Comparison of ENCODE assay signal across 1 cellular context in the genomic region with DNA sequence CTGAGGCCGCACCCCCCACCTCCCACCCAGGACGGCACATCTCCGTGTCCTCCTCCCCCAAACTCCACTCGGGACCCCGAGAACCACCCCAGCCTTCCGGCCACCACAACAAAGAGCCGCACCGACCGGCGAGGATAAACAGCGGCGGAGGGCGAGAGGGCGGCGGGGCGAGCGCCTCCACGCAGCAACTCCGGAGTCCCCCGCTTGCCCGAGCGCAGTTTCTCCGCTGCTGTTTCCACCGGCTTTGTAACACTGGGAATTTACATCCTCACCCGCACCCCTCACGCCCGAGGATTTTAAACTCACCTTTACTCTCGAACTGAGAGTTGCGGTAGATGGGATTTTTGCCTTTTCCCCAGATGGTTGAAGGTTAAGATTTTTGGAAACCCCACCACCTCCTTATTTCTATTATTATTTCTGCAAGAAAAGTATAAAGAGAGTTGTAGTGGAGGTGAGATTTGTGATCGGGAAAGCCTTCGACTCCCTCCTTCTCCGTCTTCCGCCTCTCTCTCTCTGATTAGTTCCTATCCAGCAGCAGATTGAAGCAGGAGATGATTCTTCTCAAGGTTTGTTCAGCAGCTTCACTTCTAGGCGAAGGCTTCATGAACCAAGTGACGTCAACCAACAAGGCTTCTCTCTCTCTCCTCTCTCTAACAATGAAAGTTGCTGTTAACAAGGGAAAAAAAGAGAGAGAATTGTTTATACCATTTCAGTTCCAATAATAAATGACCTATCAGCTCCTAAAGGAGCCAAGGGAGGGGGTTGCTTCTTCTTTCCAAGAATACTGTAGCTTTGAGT.
TF ChIP-seq lines count a peak whose summit lies in the region.

A gene with protein sequence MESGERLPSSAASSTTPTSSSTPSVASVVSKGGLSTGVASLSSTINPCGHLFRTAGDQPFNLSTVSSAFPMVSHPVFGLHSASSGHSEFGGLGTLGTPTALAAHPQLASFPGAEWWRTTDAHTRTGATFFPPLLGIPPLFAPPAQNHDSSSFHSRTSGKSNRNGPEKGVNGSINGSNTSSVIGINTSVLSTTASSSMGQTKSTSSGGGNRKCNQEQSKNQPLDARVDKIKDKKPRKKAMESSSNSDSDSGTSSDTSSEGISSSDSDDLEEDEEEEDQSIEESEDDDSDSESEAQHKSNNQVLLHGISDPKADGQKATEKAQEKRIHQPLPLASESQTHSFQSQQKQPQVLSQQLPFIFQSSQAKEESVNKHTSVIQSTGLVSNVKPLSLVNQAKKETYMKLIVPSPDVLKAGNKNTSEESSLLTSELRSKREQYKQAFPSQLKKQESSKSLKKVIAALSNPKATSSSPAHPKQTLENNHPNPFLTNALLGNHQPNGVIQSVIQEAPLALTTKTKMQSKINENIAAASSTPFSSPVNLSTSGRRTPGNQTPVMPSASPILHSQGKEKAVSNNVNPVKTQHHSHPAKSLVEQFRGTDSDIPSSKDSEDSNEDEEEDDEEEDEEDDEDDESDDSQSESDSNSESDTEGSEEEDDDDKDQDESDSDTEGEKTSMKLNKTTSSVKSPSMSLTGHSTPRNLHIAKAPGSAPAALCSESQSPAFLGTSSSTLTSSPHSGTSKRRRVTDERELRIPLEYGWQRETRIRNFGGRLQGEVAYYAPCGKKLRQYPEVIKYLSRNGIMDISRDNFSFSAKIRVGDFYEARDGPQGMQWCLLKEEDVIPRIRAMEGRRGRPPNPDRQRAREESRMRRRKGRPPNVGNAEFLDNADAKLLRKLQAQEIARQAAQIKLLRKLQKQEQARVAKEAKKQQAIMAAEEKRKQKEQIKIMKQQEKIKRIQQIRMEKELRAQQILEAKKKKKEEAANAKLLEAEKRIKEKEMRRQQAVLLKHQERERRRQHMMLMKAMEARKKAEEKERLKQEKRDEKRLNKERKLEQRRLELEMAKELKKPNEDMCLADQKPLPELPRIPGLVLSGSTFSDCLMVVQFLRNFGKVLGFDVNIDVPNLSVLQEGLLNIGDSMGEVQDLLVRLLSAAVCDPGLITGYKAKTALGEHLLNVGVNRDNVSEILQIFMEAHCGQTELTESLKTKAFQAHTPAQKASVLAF (N-terminal part only) (minus strand): TSS at position 613 of the 798 bp plus-strand sequence. CDS start 137,829 bp downstream, outside the sequence.

TF ChIP-seq in K562, 482 proteins besides CTCF, POLR2A, EP300 and RAD21 (continued from another document and continues in another):
- TF ChIP-seq ZBTB7A (IDR thresholded peaks at IDR 0.05; ENCODE audit: borderline replicate concordance, control insufficient read depth, low read depth, low read length) = no peak
- no peak for TF ChIP-seq HNRNPK (IDR thresholded peaks at IDR 0.05; ENCODE audit: low read depth, low read length, poor library complexity, severe bottlenecking)
- TF ChIP-seq MAZ (CRISPR knock-in tag; conservative IDR thresholded peaks at IDR 0.05 in 1 of 2, IDR thresholded peaks at IDR 0.05 in 1 of 2) = 0 out of 4 replicates have a peak, but pooled peaks have one; percentile 1 to 6
- TF ChIP-seq, protein P1, sequence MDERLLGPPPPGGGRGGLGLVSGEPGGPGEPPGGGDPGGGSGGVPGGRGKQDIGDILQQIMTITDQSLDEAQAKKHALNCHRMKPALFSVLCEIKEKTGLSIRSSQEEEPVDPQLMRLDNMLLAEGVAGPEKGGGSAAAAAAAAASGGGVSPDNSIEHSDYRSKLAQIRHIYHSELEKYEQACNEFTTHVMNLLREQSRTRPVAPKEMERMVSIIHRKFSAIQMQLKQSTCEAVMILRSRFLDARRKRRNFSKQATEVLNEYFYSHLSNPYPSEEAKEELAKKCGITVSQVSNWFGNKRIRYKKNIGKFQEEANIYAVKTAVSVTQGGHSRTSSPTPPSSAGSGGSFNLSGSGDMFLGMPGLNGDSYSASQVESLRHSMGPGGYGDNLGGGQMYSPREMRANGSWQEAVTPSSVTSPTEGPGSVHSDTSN (CRISPR knock-in tag; IDR thresholded peaks at IDR 0.05; ENCODE audit: low read depth) = no peak
- TF ChIP-seq, protein P1 (tag; conservative IDR thresholded peaks at IDR 0.05; ENCODE audit: low read depth) = 0 out of 2 replicates have a peak, but pooled peaks have one; percentile 28
- TF ChIP-seq RBFOX2 (IDR thresholded peaks at IDR 0.05; ENCODE audit: low read depth, low read length) = peak; percentile 84
- TF ChIP-seq TBL1XR1 (IDR thresholded peaks at IDR 0.05; ENCODE audit: low read length in 2 of 2) = 0 out of 4 replicates have a peak, but pooled peaks of 1 of the 2 experiments have one; percentile 29
- no peak for TF ChIP-seq ZC3H4 (CRISPR knock-in tag; IDR thresholded peaks at IDR 0.05; ENCODE audit: borderline replicate concordance)
- peak; percentile 60 for TF ChIP-seq FIP1L1 (IDR thresholded peaks at IDR 0.05; ENCODE audit: low read depth, low read length, poor library complexity, severe bottlenecking)
- 0 out of 2 replicates have a peak, but pooled peaks have one; percentile 36 for TF ChIP-seq POLR2AphosphoS5 (IDR thresholded peaks at IDR 0.05; ENCODE audit: control insufficient read depth, insufficient read depth, low read depth, low read length)
- TF ChIP-seq FOSL1 (tag; conservative IDR thresholded peaks at IDR 0.05) = 0 out of 2 replicates have a peak, but pooled peaks have one; percentile 13
- peak; percentile 31 for TF ChIP-seq DACH1 (IDR thresholded peaks at IDR 0.05; ENCODE audit: partially characterized antibody)
- no peak for TF ChIP-seq SMARCB1 (IDR thresholded peaks at IDR 0.05; ENCODE audit: insufficient read length, low read depth)
- TF ChIP-seq ZNF12 (CRISPR knock-in tag; IDR thresholded peaks at IDR 0.05) = no peak
- TF ChIP-seq, protein P2, sequence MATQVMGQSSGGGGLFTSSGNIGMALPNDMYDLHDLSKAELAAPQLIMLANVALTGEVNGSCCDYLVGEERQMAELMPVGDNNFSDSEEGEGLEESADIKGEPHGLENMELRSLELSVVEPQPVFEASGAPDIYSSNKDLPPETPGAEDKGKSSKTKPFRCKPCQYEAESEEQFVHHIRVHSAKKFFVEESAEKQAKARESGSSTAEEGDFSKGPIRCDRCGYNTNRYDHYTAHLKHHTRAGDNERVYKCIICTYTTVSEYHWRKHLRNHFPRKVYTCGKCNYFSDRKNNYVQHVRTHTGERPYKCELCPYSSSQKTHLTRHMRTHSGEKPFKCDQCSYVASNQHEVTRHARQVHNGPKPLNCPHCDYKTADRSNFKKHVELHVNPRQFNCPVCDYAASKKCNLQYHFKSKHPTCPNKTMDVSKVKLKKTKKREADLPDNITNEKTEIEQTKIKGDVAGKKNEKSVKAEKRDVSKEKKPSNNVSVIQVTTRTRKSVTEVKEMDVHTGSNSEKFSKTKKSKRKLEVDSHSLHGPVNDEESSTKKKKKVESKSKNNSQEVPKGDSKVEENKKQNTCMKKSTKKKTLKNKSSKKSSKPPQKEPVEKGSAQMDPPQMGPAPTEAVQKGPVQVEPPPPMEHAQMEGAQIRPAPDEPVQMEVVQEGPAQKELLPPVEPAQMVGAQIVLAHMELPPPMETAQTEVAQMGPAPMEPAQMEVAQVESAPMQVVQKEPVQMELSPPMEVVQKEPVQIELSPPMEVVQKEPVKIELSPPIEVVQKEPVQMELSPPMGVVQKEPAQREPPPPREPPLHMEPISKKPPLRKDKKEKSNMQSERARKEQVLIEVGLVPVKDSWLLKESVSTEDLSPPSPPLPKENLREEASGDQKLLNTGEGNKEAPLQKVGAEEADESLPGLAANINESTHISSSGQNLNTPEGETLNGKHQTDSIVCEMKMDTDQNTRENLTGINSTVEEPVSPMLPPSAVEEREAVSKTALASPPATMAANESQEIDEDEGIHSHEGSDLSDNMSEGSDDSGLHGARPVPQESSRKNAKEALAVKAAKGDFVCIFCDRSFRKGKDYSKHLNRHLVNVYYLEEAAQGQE (CRISPR knock-in tag; IDR thresholded peaks at IDR 0.05; ENCODE audit: low read depth) = no peak
- no peak for TF ChIP-seq TCF3 (CRISPR knock-in tag; IDR thresholded peaks at IDR 0.05)
- TF ChIP-seq, protein P3, sequence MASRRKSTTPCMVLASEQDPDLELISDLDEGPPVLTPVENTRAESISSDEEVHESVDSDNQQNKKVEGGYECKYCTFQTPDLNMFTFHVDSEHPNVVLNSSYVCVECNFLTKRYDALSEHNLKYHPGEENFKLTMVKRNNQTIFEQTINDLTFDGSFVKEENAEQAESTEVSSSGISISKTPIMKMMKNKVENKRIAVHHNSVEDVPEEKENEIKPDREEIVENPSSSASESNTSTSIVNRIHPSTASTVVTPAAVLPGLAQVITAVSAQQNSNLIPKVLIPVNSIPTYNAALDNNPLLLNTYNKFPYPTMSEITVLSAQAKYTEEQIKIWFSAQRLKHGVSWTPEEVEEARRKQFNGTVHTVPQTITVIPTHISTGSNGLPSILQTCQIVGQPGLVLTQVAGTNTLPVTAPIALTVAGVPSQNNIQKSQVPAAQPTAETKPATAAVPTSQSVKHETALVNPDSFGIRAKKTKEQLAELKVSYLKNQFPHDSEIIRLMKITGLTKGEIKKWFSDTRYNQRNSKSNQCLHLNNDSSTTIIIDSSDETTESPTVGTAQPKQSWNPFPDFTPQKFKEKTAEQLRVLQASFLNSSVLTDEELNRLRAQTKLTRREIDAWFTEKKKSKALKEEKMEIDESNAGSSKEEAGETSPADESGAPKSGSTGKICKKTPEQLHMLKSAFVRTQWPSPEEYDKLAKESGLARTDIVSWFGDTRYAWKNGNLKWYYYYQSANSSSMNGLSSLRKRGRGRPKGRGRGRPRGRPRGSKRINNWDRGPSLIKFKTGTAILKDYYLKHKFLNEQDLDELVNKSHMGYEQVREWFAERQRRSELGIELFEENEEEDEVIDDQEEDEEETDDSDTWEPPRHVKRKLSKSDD (conservative IDR thresholded peaks at IDR 0.05; ENCODE audit: low read length) = no peak
- no peak for TF ChIP-seq ZNF212 (CRISPR knock-in tag; IDR thresholded peaks at IDR 0.05)
- 0 out of 2 replicates have a peak, but pooled peaks have one; percentile 2 for TF ChIP-seq KDM2B (CRISPR knock-in tag; IDR thresholded peaks at IDR 0.05)
- TF ChIP-seq FOXP1 (CRISPR knock-in tag; IDR thresholded peaks at IDR 0.05) = no peak
- 0 out of 2 replicates have a peak, but pooled peaks have one; percentile 18 for TF ChIP-seq JUN (IDR thresholded peaks at IDR 0.05; ENCODE audit: borderline replicate concordance, low read depth, low read length)
- TF ChIP-seq JUN (CRISPR knock-in tag; IDR thresholded peaks at IDR 0.05; ENCODE audit: borderline replicate concordance) = no peak
- TF ChIP-seq KDM1A (IDR thresholded peaks at IDR 0.05) = no peak; a peak in 1 of 4 replicates
- TF ChIP-seq ZNF121 (CRISPR knock-in tag; conservative IDR thresholded peaks at IDR 0.05) = no peak
- TF ChIP-seq, protein P4, sequence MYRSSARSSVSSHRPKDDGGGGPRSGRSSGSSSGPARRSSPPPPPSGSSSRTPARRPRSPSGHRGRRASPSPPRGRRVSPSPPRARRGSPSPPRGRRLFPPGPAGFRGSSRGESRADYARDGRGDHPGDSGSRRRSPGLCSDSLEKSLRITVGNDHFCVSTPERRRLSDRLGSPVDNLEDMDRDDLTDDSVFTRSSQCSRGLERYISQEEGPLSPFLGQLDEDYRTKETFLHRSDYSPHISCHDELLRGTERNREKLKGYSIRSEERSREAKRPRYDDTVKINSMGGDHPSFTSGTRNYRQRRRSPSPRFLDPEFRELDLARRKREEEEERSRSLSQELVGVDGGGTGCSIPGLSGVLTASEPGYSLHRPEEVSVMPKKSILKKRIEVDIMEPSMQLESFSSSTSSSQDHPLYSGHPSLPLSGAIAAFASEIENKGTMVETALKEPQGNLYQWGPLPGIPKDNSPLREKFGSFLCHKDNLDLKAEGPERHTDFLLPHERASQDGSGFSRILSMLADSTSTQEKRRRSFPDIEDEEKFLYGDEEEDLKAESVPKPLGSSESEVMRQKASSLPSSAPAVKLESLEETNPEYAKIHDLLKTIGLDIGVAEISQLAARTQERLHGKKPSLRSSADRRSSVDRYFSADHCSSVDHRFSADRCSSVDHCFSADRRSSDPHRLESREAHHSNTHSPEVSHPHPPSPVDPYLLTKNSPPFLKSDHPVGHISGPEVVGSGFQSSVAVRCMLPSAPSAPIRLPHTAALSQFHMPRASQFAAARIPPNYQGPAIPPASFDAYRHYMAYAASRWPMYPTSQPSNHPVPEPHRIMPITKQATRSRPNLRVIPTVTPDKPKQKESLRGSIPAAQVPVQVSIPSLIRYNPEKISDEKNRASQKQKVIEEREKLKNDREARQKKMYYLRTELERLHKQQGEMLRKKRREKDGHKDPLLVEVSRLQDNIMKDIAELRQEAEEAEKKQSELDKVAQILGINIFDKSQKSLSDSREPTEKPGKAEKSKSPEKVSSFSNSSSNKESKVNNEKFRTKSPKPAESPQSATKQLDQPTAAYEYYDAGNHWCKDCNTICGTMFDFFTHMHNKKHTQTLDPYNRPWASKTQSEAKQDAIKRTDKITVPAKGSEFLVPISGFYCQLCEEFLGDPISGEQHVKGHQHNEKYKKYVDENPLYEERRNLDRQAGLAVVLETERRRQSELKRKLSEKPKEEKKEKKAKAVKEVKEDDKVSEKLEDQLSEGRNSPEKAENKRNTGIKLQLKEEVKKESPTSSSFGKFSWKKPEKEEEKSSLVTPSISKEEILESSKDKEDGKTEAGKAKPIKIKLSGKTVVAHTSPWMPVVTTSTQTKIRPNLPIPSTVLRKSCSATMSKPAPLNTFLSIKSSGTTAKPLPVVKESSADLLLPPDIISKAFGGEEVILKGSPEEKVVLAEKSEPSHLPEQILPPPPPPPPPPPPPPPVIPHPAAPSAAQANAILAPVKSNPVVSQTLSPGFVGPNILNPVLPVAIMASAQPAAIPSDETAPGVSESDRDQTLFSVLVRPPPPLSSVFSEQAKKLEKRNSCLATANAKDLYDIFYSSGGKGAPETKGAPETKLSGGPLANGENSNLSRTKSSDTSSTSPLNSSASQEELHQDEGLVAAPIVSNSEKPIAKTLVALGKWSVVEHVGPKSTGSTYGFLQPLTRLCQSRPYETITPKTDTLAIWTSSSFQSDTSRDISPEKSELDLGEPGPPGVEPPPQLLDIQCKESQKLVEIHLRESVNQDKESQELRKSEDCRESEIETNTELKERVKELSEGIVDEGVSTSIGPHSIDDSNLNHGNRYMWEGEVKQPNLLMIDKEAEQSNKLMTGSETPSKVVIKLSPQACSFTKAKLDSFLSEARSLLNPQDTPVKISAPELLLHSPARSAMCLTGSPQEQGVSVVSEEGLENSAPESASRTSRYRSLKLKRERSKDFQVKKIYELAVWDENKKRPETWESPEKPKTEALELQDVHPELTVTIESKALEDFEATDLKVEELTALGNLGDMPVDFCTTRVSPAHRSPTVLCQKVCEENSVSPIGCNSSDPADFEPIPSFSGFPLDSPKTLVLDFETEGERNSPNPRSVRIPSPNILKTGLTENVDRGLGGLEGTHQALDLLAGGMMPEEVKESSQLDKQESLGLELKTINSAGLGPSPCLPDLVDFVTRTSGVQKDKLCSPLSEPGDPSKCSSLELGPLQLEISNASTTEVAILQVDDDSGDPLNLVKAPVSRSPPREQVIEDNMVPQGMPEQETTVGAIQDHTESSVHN (IDR thresholded peaks at IDR 0.05; ENCODE audit: borderline replicate concordance in 1 of 2, low read depth in 1 of 2) = no peak
- peak; percentile 65; the same call in 1 of the 2 replicates for TF ChIP-seq EHMT2 (IDR thresholded peaks at IDR 0.05)
- peak; percentile 38 for TF ChIP-seq ELF1 (tag; IDR thresholded peaks at IDR 0.05)
- no peak for TF ChIP-seq ESRRA (IDR thresholded peaks at IDR 0.05; ENCODE audit: borderline replicate concordance, low read depth)
- TF ChIP-seq MCM5 (IDR thresholded peaks at IDR 0.05; ENCODE audit: low read depth) = no peak
- no peak for TF ChIP-seq DPF2 (IDR thresholded peaks at IDR 0.05)
- TF ChIP-seq NCOA2 (IDR thresholded peaks at IDR 0.05; ENCODE audit: partially characterized antibody in 2 of 2) = no peak
- 0 out of 2 replicates have a peak, but pooled peaks have one; percentile 33 for TF ChIP-seq ZNF644 (tag; IDR thresholded peaks at IDR 0.05; ENCODE audit: low read depth)
